In the genomic region with DNA sequence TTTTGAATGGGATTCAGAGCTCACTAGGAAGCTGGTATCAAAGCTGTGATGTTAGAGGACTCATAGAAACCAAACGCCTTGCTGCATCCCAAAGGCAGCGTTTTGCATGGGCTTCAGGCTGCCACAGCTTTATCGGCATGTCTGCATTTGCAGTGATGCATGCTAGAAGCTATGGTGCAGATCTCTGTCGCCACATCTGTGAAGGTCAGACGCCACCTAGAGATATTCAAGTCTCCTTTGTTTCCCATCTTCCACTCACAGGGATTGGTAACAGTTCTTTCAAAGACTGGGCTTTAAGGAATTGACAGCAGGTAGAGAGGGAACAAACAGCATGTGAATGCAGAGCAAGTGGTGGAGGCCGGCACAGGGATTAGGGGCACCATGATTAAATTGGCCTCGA, we compare ENCODE assay signal across 21 cellular contexts. TPM values are rescaled to one million over a fixed set of nuclear protein-coding genes. Genes with fewer than 3 reads are reported as not detected.
"Had no signal": no experiment of that assay in that cellular context is flagged by ENCODE, and none has a peak within 500 bp of the region (broad histone marks: within the 10 kb centered on the region; RNA-seq: fewer than 3 reads in every experiment).

No MANE protein-coding gene starts in this region.

- H3K27me3 Mint-ChIP-seq: activated CD8-positive, alpha-beta T cell treated with anti-CD3 and anti-CD28 coated beads for 36 hours; T-helper 17 cell had no signal

- DNase-seq: activated CD4-positive, alpha-beta T cell treated with anti-CD3 and anti-CD28 coated beads for 4 hours; activated CD8-positive, alpha-beta memory T cell treated with anti-CD3 and anti-CD28 coated beads, Interleukin-2, amount 50 U/mL, for 48 hours; activated CD8-positive, alpha-beta T cell treated with anti-CD3 and anti-CD28 coated beads for 36 hours; activated naive CD4-positive, alpha-beta T cell; activated T-cell treated with anti-CD3 and anti-CD28 coated beads, Interleukin-2, amount 50 U/mL, for 1 hour; aorta; central memory CD4-positive, alpha-beta T cell; KBM-7; NCI-H1048; NCI-H146; NCI-H187 treated with DMSO at 0.1 percent for 48 hours; NCI-H2081 treated with DMSO at 0.1 percent for 48 hours; NCI-H2171 treated with DMSO at 0.1 percent for 48 hours; NCI-H226; NCI-H774; Peyer's patch; SHP77; T-helper 17 cell; T-helper 9 cell had no signal

- H3K36me3 Mint-ChIP-seq: activated naive CD4-positive, alpha-beta T cell treated with anti-CD3 and anti-CD28 coated beads, Interleukin-2, amount 50 U/mL, for 24 hours had no signal

- H3K27me3 ChIP-seq: Peyer's patch had no signal

- H3K27ac ChIP-seq: breast epithelium, Peyer's patch had no signal

- H3K36me3 ChIP-seq: breast epithelium, Peyer's patch had no signal

- H3K27ac Mint-ChIP-seq: activated CD8-positive, alpha-beta T cell treated with anti-CD3 and anti-CD28 coated beads for 36 hours; activated naive CD4-positive, alpha-beta T cell treated with anti-CD3 and anti-CD28 coated beads, Interleukin-2, amount 50 U/mL, for 24 hours; T-helper 17 cell had no signal

- H3K9me3 Mint-ChIP-seq: activated CD8-positive, alpha-beta T cell treated with anti-CD3 and anti-CD28 coated beads for 36 hours had no signal

- H3K9me3 ChIP-seq: breast epithelium, Peyer's patch had no signal

- H3K4me3 ChIP-seq: breast epithelium, Peyer's patch had no signal

- H3K4me1 Mint-ChIP-seq: activated naive CD4-positive, alpha-beta T cell treated with anti-CD3 and anti-CD28 coated beads, Interleukin-2, amount 50 U/mL, for 24 hours; T-helper 17 cell had no signal

- H3K4me3 Mint-ChIP-seq: activated CD8-positive, alpha-beta T cell treated with anti-CD3 and anti-CD28 coated beads for 36 hours; activated naive CD4-positive, alpha-beta T cell treated with anti-CD3 and anti-CD28 coated beads, Interleukin-2, amount 50 U/mL, for 24 hours; T-helper 17 cell had no signal

- ATAC-seq: activated CD8-positive, alpha-beta T cell treated with anti-CD3 and anti-CD28 coated beads for 36 hours; T-helper 17 cell had no signal

RNA-seq across cellular contexts. Expression of a gene that starts 47.8 kb away (rescaled TPM):
- total RNA-seq: activated CD8-positive, alpha-beta T cell treated with anti-CD3 and anti-CD28 coated beads for 36 hours; T-helper 17 cell had no signal
